In the genomic region with DNA sequence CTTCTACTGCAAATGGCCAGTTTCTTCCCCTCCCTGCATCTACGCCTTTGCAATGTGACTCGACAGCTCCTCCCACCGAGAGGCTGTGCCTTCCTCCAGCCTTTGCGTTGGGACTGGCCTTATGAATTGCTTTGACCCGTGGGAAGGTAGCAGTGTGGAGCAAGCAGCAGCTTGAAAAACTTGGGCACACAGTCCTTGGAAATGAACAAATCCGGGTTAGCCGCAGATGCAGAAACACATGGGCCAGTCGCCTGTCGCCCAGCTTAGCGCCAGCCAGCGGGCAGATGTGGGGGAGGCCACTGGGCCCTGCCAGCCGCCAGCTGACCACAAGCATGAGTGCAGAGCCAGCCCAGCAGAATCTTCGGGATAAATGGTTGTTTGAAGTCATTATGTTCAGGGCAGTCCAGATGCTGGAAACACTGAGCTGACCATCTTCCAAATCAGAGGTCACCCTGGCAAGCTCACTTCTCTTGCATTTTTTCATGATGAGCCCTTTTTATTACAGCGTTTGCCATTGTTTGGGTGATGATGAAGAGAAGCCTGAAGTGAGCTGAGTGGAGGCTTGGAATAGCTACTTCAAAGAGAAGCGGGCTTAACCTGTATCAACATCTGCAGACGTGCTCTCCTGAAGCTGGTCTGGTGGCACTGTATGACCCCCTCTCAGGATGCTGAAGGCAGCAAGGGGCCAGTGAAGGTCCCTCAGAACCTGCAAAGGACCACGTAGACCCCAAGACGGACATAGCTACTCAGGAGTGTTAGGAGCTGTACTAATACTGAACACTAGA, we compare ENCODE assay signal across 11 cellular contexts. TPM values are rescaled to one million over a fixed set of nuclear protein-coding genes. Genes with fewer than 3 reads are reported as not detected.
DNase-seq lines count a peak whose midpoint lies in the region; ATAC-seq, FAIRE-seq and TF ChIP-seq lines count a peak whose summit lies in the region.
"Had no signal": no experiment of that assay in that cellular context is flagged by ENCODE, and none has a peak within 500 bp of the region (broad histone marks: within the 10 kb centered on the region; RNA-seq: fewer than 3 reads in every experiment).

No MANE protein-coding gene starts in this region.

- in situ Hi-C loops in KBM-7 (cut with MboI; ENCODE audit: low pct_unique_long_range_greater_than_20kb, low sequenced_read_pairs), result loop anchor here (25.0 kb wide), 1 partner anchor 630 kb away; no protein-coding TSS in a partner anchor

- peak; percentile 80 for DNase-seq in AG09319 (ENCODE audit: extremely low read depth, low read depth)
- DNase-seq in RCC 7860 (ENCODE audit: low spot score), result peak; percentile 4
- peak; percentile 72 for DNase-seq in fibroblast of pulmonary artery (ENCODE audit: low read depth)
- peak; percentile 51 for DNase-seq in occipital lobe (lab: John Stamatoyannopoulos, UW)
- DNase-seq in NCI-H2081 (lab: John Stamatoyannopoulos, UW), result no peak
- DNase-seq in NCI-H1694 treated with DMSO at 0.1 percent for 48 hours (lab: John Stamatoyannopoulos, UW), result no peak
- DNase-seq in KBM-7, result no peak
- DNase-seq: activated T-cell treated with anti-CD3 and anti-CD28 coated beads for 4 hours, foreskin keratinocyte had no signal

- no peak; the same call in 1 of the 2 replicates for TF ChIP-seq CTCF in AG09319 (IDR thresholded peaks at IDR 0.05; ENCODE audit: low read depth, low read length)
- no peak for TF ChIP-seq CTCF in fibroblast of pulmonary artery (IDR thresholded peaks at IDR 0.05; ENCODE audit: low read length, missing control alignments)

- FAIRE-seq in RCC 7860 (lab: Jason Lieb, UNC), result no peak

- H3K4me3 ChIP-seq in fibroblast of pulmonary artery (replicated peaks; ENCODE audit: low read depth, low read length), result no peak overlapping the region
- H3K4me3 ChIP-seq: prostate gland had no signal

- ATAC-seq in HG02571 (IDR thresholded peaks at IDR 0.05; ENCODE audit: unreplicated experiment), result no peak
- ATAC-seq: foreskin keratinocyte had no signal

RNA-seq across cellular contexts. Expression of a gene that starts 9.8 kb away (rescaled TPM):
- 40.1 TPM for total RNA-seq in occipital lobe

RNA-seq across cellular contexts. Expression of a gene that starts 15.7 kb away (rescaled TPM):
- total RNA-seq in occipital lobe, result 23.9 TPM

RNA-seq across cellular contexts. Expression of a gene that starts 27.5 kb away (rescaled TPM):
- total RNA-seq in occipital lobe, result 15.0 TPM

Comparison
In these comparisons a context has a peak if more than half of its experiments do, and no peak if none do; other contexts are left out.
1. DNase-seq: peak in AG09319 (single experiment), RCC 7860 (single experiment), fibroblast of pulmonary artery (single experiment) and occipital lobe (single experiment); none in NCI-H2081 (0 of 2), NCI-H1694 treated with DMSO at 0.1 percent for 48 hours (single experiment) and KBM-7 (single experiment).